In genomic region chr12:132216354-132216987, GRCh38 we compare ENCODE assay signal across 21 cellular contexts.
DNase-seq lines count a peak whose midpoint lies in the region; ATAC-seq and TF ChIP-seq lines count a peak whose summit lies in the region.
"Had no signal": no experiment of that assay in that cellular context is flagged by ENCODE, and none has a peak within 500 bp of the region (broad histone marks: within the 10 kb centered on the region; RNA-seq: fewer than 3 reads in every experiment).

No MANE protein-coding gene starts in this region.

- H3K4me1 ChIP-seq in GM23248 (ENCODE audit: insufficient read depth), result no peaks in the 10 kb centered on the region
- H3K4me1 ChIP-seq: SJSA1 had no signal

- H3K9ac ChIP-seq in GM23248, result no peak overlapping the region
- H3K9ac ChIP-seq: BLaER1, KMS-11 had no signal

- H3K9me3 ChIP-seq in GM23248 (ENCODE audit: low read depth), result no peaks in the 10 kb centered on the region
- H3K9me3 ChIP-seq: SJSA1 had no signal

- WGBS in GM23248 (ENCODE audit: low coverage in 1 of 2, low lambda C conversion rate in 2 of 2, missing lambda C conversion rate in 2 of 2), 2 experiments, result 54 to 55% methylated on average over 19 to 21 of the region's 21 CpGs

- no peak overlapping the region for H3K4me2 ChIP-seq in GM23248 (ENCODE audit: unreplicated experiment)
- H3K4me2 ChIP-seq: BLaER1, KMS-11 had no signal

- H3K4me3 ChIP-seq in GM23248, result no peak overlapping the region
- H3K4me3 ChIP-seq: BLaER1, SJSA1 had no signal

- no peak overlapping the region for H3K27ac ChIP-seq in GM23248
- H3K27ac ChIP-seq in RWPE1, result no peak overlapping the region
- H3K27ac ChIP-seq: BLaER1, KMS-11, SJSA1 had no signal

- H3F3A ChIP-seq in GM23248 (ENCODE audit: insufficient read depth), result no peaks in the 10 kb centered on the region

- peaks cover 20% of the 10 kb centered on the region for H3K27me3 ChIP-seq in GM23248 (replicated peaks; ENCODE audit: insufficient read depth)
- H3K27me3 ChIP-seq: BLaER1, SJSA1 had no signal

- POLR2A ChIA-PET in RWPE1 (lab: Yijun Ruan, JAX; ENCODE audit: low non-redundant PET), result no interaction called here

- no peak overlapping the region for H3K27ac Mint-ChIP-seq in stimulated activated naive CD8-positive, alpha-beta T cell treated with anti-CD3 and anti-CD28 coated beads, Interleukin-15, amount 100 ng/mL, for 72 hours
- H3K27ac Mint-ChIP-seq: CD4-positive, alpha-beta T cell had no signal

- no peaks in the 10 kb centered on the region for H4K20me1 ChIP-seq in GM23248 (ENCODE audit: insufficient read depth)
- H4K20me1 ChIP-seq: BLaER1 had no signal

- in situ Hi-C loops in GM23248 (cut with MboI), result no loop called here

- DNase-seq in GM23248 (peak; percentile 27), cerebellar cortex (ENCODE audit: low spot score) (peak; percentile 56), medulla oblongata (ENCODE audit: extremely low spot score) (peak; percentile 73), stromal cell of bone marrow (ENCODE audit: low read depth) (peak; percentile 3), 8988T (no peak), RWPE1 (ENCODE audit: low spot score) (no peak)
- DNase-seq in stimulated activated naive CD8-positive, alpha-beta T cell treated with anti-CD3 and anti-CD28 coated beads, Interleukin-15, amount 100 ng/mL, for 72 hours, result no peak
- DNase-seq: CD4-positive, alpha-beta T cell; COR-L47; DND-41; IMR-90; NCI-H1105 treated with DMSO at 0.1 percent for 48 hours; NCI-H2029 treated with DMSO at 0.1 percent for 48 hours; NCI-H2171; NCI-H345; NCI-H524 treated with DMSO at 0.1 percent for 48 hours; NCI-H82 had no signal

- H3K27me3 Mint-ChIP-seq in stimulated activated naive CD8-positive, alpha-beta T cell treated with anti-CD3 and anti-CD28 coated beads, Interleukin-15, amount 100 ng/mL, for 72 hours, result peaks cover 38% of the 10 kb centered on the region

- TF ChIP-seq CTCF in RWPE1 (conservative IDR thresholded peaks at IDR 0.05; ENCODE audit: low read depth), result no peak

- CTCF ChIA-PET in RWPE1 (lab: Yijun Ruan, JAX), result no interaction called here

- no peaks in the 10 kb centered on the region for H3K9me2 ChIP-seq in GM23248 (ENCODE audit: insufficient read depth)

- H3K4me3 Mint-ChIP-seq in stimulated activated naive CD8-positive, alpha-beta T cell treated with anti-CD3 and anti-CD28 coated beads, Interleukin-15, amount 100 ng/mL, for 72 hours, result no peak overlapping the region
- H3K4me3 Mint-ChIP-seq: CD4-positive, alpha-beta T cell had no signal

- ATAC-seq in stimulated activated naive CD8-positive, alpha-beta T cell treated with anti-CD3 and anti-CD28 coated beads, Interleukin-15, amount 100 ng/mL, for 72 hours, result no peak
- ATAC-seq: Panc1 had no signal

- no peaks in the 10 kb centered on the region for H3K9me3 Mint-ChIP-seq in stimulated activated naive CD8-positive, alpha-beta T cell treated with anti-CD3 and anti-CD28 coated beads, Interleukin-15, amount 100 ng/mL, for 72 hours
- H3K9me3 Mint-ChIP-seq: CD4-positive, alpha-beta T cell had no signal

- H3K4me1 Mint-ChIP-seq in stimulated activated naive CD8-positive, alpha-beta T cell treated with anti-CD3 and anti-CD28 coated beads, Interleukin-15, amount 100 ng/mL, for 72 hours, result peaks cover 10% of the 10 kb centered on the region

- no peak overlapping the region for H2AFZ ChIP-seq in GM23248

- H3K79me2 ChIP-seq in GM23248 (ENCODE audit: insufficient read depth), result no peaks in the 10 kb centered on the region

- no peaks in the 10 kb centered on the region for H3K36me3 ChIP-seq in GM23248 (ENCODE audit: low read depth)
- H3K36me3 ChIP-seq: BLaER1, SJSA1 had no signal

Comparison
In these comparisons a context has a peak if more than half of its experiments do, and no peak if none do; other contexts are left out.
1. DNase-seq: peak in GM23248 (single experiment), cerebellar cortex (single experiment), medulla oblongata (single experiment) and stromal cell of bone marrow (single experiment); none in 8988T (single experiment), stimulated activated naive CD8-positive, alpha-beta T cell treated with anti-CD3 and anti-CD28 coated beads, Interleukin-15, amount 100 ng/mL, for 72 hours (0 of 2) and RWPE1 (single experiment).